ENCODE assay signal across 18 cellular contexts in genomic region chr5:38413696-38414095, GRCh38.
"Had no signal": no experiment of that assay in that cellular context is flagged by ENCODE, and none has a peak within 500 bp of the region (broad histone marks: within the 10 kb centered on the region; RNA-seq: fewer than 3 reads in every experiment).

No MANE protein-coding gene starts in this region.

- H3K27me3 ChIP-seq: sigmoid colon, suprapubic skin, thyroid gland, upper lobe of left lung, uterus had no signal

- H3K27ac ChIP-seq: coronary artery, left lung, lower lobe of right lung, psoas muscle, skin epidermis, suprapubic skin, thyroid gland, upper lobe of left lung, uterus had no signal

- H3K27ac Mint-ChIP-seq: naive thymus-derived CD4-positive, alpha-beta T cell; nephron progenitor cell; stimulated activated effector memory CD8-positive, alpha-beta T cell treated with anti-CD3 and anti-CD28 coated beads, Interleukin-12 subunit alpha, Interleukin-12 subunit beta, amount 100 ng/mL, for 72 hours had no signal

- H3K4me3 ChIP-seq: coronary artery, left lung, lower lobe of right lung, psoas muscle, sigmoid colon, skin epidermis, suprapubic skin, thyroid gland, upper lobe of left lung, uterus had no signal

- H3K9me3 ChIP-seq: left lung, lower lobe of right lung, psoas muscle, sigmoid colon, suprapubic skin, thyroid gland, upper lobe of left lung, uterus had no signal

- H3K4me1 ChIP-seq: left lung, lower lobe of right lung, psoas muscle, suprapubic skin, thyroid gland, upper lobe of left lung, uterus had no signal

- H3K9me3 Mint-ChIP-seq: naive thymus-derived CD4-positive, alpha-beta T cell; nephron progenitor cell; stimulated activated effector memory CD8-positive, alpha-beta T cell treated with anti-CD3 and anti-CD28 coated beads, Interleukin-12 subunit alpha, Interleukin-12 subunit beta, amount 100 ng/mL, for 72 hours had no signal

- H3K36me3 ChIP-seq: left lung, lower lobe of right lung, sigmoid colon, suprapubic skin, thyroid gland, upper lobe of left lung, uterus had no signal

- H3K4me3 Mint-ChIP-seq: naive thymus-derived CD4-positive, alpha-beta T cell; nephron progenitor cell; stimulated activated effector memory CD8-positive, alpha-beta T cell treated with anti-CD3 and anti-CD28 coated beads, Interleukin-12 subunit alpha, Interleukin-12 subunit beta, amount 100 ng/mL, for 72 hours had no signal

- H3K36me3 Mint-ChIP-seq: naive thymus-derived CD4-positive, alpha-beta T cell; stimulated activated effector memory CD8-positive, alpha-beta T cell treated with anti-CD3 and anti-CD28 coated beads, Interleukin-12 subunit alpha, Interleukin-12 subunit beta, amount 100 ng/mL, for 72 hours had no signal

- DNase-seq: effector CD4-positive, alpha-beta T cell; islet precursor cell; left lung; lower lobe of right lung; naive thymus-derived CD4-positive, alpha-beta T cell; nephron progenitor cell; psoas muscle; retina; sigmoid colon; stimulated activated CD4-positive, alpha-beta T cell treated with anti-CD3 and anti-CD28 coated beads, Interleukin-12 subunit alpha, Interleukin-12 subunit beta, amount 100 ng/mL, for 4 hours; stimulated activated naive CD8-positive, alpha-beta T cell treated with anti-CD3 and anti-CD28 coated beads, Interleukin-15, Interleukin-2, amounts not matched to agents 100 U/mL and 50 U/mL, for 24 hours; thyroid gland; upper lobe of left lung; uterus had no signal

- H3K4me1 Mint-ChIP-seq: stimulated activated effector memory CD8-positive, alpha-beta T cell treated with anti-CD3 and anti-CD28 coated beads, Interleukin-12 subunit alpha, Interleukin-12 subunit beta, amount 100 ng/mL, for 72 hours had no signal
